ENCODE assay signal across 20 cellular contexts in genomic region chr10:35268791-35269257, GRCh38.
DNase-seq lines count a peak whose midpoint lies in the region; ATAC-seq and TF ChIP-seq lines count a peak whose summit lies in the region.
"Had no signal": no experiment of that assay in that cellular context is flagged by ENCODE, and none has a peak within 500 bp of the region (broad histone marks: within the 10 kb centered on the region; RNA-seq: fewer than 3 reads in every experiment).

No MANE protein-coding gene starts in this region.

- H3K14ac ChIP-seq in IMR-90 (replicated peaks; ENCODE audit: low read depth, low read length) (no peak overlapping the region), mesenchymal stem cell (ENCODE audit: low read length in 2 of 2) (no peak overlapping the region)

- H3K4ac ChIP-seq in IMR-90 (ENCODE audit: low read depth, low read length) (no peak overlapping the region), mesenchymal stem cell (ENCODE audit: low read depth in 1 of 2, low read length in 2 of 2) (no peak overlapping the region)

- TF ChIP-seq POLR2A in IMR-90 (IDR thresholded peaks at IDR 0.05; ENCODE audit: low read depth, low read length) = no peak

- H4K5ac ChIP-seq in IMR-90 (ENCODE audit: low read depth, low read length) = no peak overlapping the region

- H2BK15ac ChIP-seq in IMR-90 (ENCODE audit: low read depth, low read length) (no peak overlapping the region), mesenchymal stem cell (ENCODE audit: low read depth, poor library complexity, severe bottlenecking) (no peak overlapping the region)

- H3K18ac ChIP-seq in IMR-90 (ENCODE audit: low read depth, low read length) = no peak overlapping the region
- peak overlapping the region; percentile 4 to 51 for H3K18ac ChIP-seq in mesenchymal stem cell (ENCODE audit: low read depth in 1 of 2, low read length in 2 of 2)

- DNase-seq in IMR-90 = no peak
- DNase-seq in adipocyte (ENCODE audit: low read depth) = peak; percentile 6
- DNase-seq in mesenchymal stem cell = no peak
- no peak for DNase-seq in activated CD8-positive, alpha-beta memory T cell treated with anti-CD3 and anti-CD28 coated beads for 24 hours
- DNase-seq in natural killer cell = no peak
- no peak for DNase-seq in activated CD4-positive, alpha-beta T cell treated with anti-CD3 and anti-CD28 coated beads, Interleukin-2, amount 10 ng/mL, durations not matched to agents 7 days and 5 days
- DNase-seq: activated CD8-positive, alpha-beta memory T cell treated with anti-CD3 and anti-CD28 coated beads, Interleukin-2, amount 50 U/mL, for 4 hours; CD4-positive, alpha-beta T cell; esophagus squamous epithelium; GDM1; H9; KG1; naive thymus-derived CD8-positive, alpha-beta T cell; NCI-H187; NCI-H774; SHP77 treated with DMSO at 0.1 percent for 48 hours; stimulated activated CD8-positive, alpha-beta memory T cell treated with anti-CD3 and anti-CD28 coated beads, Interleukin-4, amount 100 ng/mL, for 48 hours had no signal

- no peak overlapping the region for H3K4me3 Mint-ChIP-seq in natural killer cell
- no peak overlapping the region for H3K4me3 Mint-ChIP-seq in activated CD4-positive, alpha-beta T cell treated with anti-CD3 and anti-CD28 coated beads, Interleukin-2, amount 10 ng/mL, durations not matched to agents 7 days and 5 days
- H3K4me3 Mint-ChIP-seq: CD4-positive, alpha-beta T cell; naive thymus-derived CD8-positive, alpha-beta T cell had no signal

- peaks cover 0 to 2% of the 10 kb centered on the region in 2 donors for H3K9me3 Mint-ChIP-seq in natural killer cell
- H3K9me3 Mint-ChIP-seq in activated CD4-positive, alpha-beta T cell treated with anti-CD3 and anti-CD28 coated beads, Interleukin-2, amount 10 ng/mL, durations not matched to agents 7 days and 5 days = peaks cover 3% of the 10 kb centered on the region
- H3K9me3 Mint-ChIP-seq: CD4-positive, alpha-beta T cell had no signal

- CTCF ChIA-PET in IMR-90 (lab: Yijun Ruan, JAX) = no interaction called here
- CTCF ChIA-PET in activated CD4-positive, alpha-beta T cell treated with anti-CD3 and anti-CD28 coated beads, Interleukin-2, amount 10 ng/mL, durations not matched to agents 7 days and 5 days (lab: Charles Lee) = no interaction called here

- H3K9me1 ChIP-seq in IMR-90 (ENCODE audit: insufficient read depth, low read length) = no peaks in the 10 kb centered on the region

- peaks cover 51% of the 10 kb centered on the region for H3K4me1 ChIP-seq in BLaER1
- H3K4me1 ChIP-seq in IMR-90 (ENCODE audit: control insufficient read depth, insufficient read depth, low read length) = peaks cover 6% of the 10 kb centered on the region
- H3K4me1 ChIP-seq in adipocyte (ENCODE audit: control insufficient read depth, insufficient read depth, low read length) = peaks cover 33% of the 10 kb centered on the region
- peaks cover 26% of the 10 kb centered on the region for H3K4me1 ChIP-seq in mesenchymal stem cell (ENCODE audit: control insufficient read depth, insufficient read depth, low read depth, low read length)
- H3K4me1 ChIP-seq: esophagus squamous epithelium, parathyroid adenoma had no signal

- H3K4me3 ChIP-seq in BLaER1 = 0 out of 2 replicates have a peak overlapping the region, but pooled peaks have one; percentile 9
- no peak overlapping the region for H3K4me3 ChIP-seq in IMR-90 (ENCODE audit: insufficient read depth, low read depth, low read length)
- H3K4me3 ChIP-seq in adipocyte (ENCODE audit: low read length) = no peak overlapping the region
- no peak overlapping the region for H3K4me3 ChIP-seq in mesenchymal stem cell (ENCODE audit: insufficient read depth in 1 of 2, low read depth in 1 of 2, low read length in 2 of 2)
- H3K4me3 ChIP-seq: esophagus squamous epithelium had no signal

- H3K79me1 ChIP-seq in IMR-90 (ENCODE audit: low read depth in 1 of 2, low read length in 2 of 2) = no peaks in the 10 kb centered on the region
- no peaks in the 10 kb centered on the region for H3K79me1 ChIP-seq in mesenchymal stem cell (replicated peaks; ENCODE audit: low read length, poor library complexity, severe bottlenecking)

- H4K20me1 ChIP-seq in BLaER1 (no peaks in the 10 kb centered on the region), IMR-90 (ENCODE audit: insufficient read depth, low read length) (no peaks in the 10 kb centered on the region)

- no peak overlapping the region for H4K91ac ChIP-seq in IMR-90 (ENCODE audit: insufficient read depth, low read depth, low read length)
- H4K91ac ChIP-seq in mesenchymal stem cell (ENCODE audit: low read length) = peak overlapping the region; percentile 23

- intact Hi-C loops in IMR-90 (cut with micrococcal nuclease) = no loop called here
- intact Hi-C loops in natural killer cell (cut with micrococcal nuclease) = no loop called here

- BruUV-seq in IMR-90 (replicated peaks; lab: Mats Ljungman, UMichigan) = no TSS peak

- H3K36me3 ChIP-seq in BLaER1 (no peaks in the 10 kb centered on the region), IMR-90 (ENCODE audit: control insufficient read depth, insufficient read depth, low read length) (no peaks in the 10 kb centered on the region), adipocyte (ENCODE audit: control insufficient read depth, insufficient read depth, low read length, severe bottlenecking) (no peaks in the 10 kb centered on the region), mesenchymal stem cell (ENCODE audit: control insufficient read depth in 1 of 2, insufficient read depth in 2 of 2, low read depth in 1 of 2, low read length in 2 of 2) (no peaks in the 10 kb centered on the region)
- H3K36me3 ChIP-seq: esophagus squamous epithelium had no signal

- peak overlapping the region; percentile 49; the same call in 1 of the 2 replicates for H3K9ac ChIP-seq in BLaER1
- no peak overlapping the region for H3K9ac ChIP-seq in IMR-90 (ENCODE audit: low read depth, low read length)
- no peak overlapping the region for H3K9ac ChIP-seq in adipocyte (ENCODE audit: low read length)
- H3K9ac ChIP-seq in mesenchymal stem cell (ENCODE audit: low read length) = no peak overlapping the region
- H3K9ac ChIP-seq: parathyroid adenoma had no signal

- no peak overlapping the region for H3K56ac ChIP-seq in IMR-90 (ENCODE audit: extremely low read depth, insufficient read depth, low read length)

- H2BK120ac ChIP-seq in IMR-90 (ENCODE audit: low read depth, low read length) (no peak overlapping the region), mesenchymal stem cell (ENCODE audit: low read depth, low read length) (no peak overlapping the region)

- H3K27me3 ChIP-seq in BLaER1 (no peaks in the 10 kb centered on the region), IMR-90 (ENCODE audit: control insufficient read depth, insufficient read depth, low read length) (no peaks in the 10 kb centered on the region), adipocyte (replicated peaks; ENCODE audit: control insufficient read depth, insufficient read depth, low read length) (no peaks in the 10 kb centered on the region), mesenchymal stem cell (ENCODE audit: control insufficient read depth in 1 of 2, insufficient read depth in 1 of 2, low read length in 2 of 2) (no peaks in the 10 kb centered on the region)

- no CpG with 5 or more reads among the region's 4 CpGs for WGBS in IMR-90 (ENCODE audit: extremely low coverage in 2 of 2, insufficient read length in 1 of 2), 2 experiments
- 82% methylated on average over 4 of the region's 4 CpGs for WGBS in mesenchymal stem cell

- H3K23ac ChIP-seq in IMR-90 (ENCODE audit: low read depth, low read length) (no peak overlapping the region), mesenchymal stem cell (ENCODE audit: low read length in 2 of 2) (no peak overlapping the region)

- H3K4me1 Mint-ChIP-seq in natural killer cell = no peaks in the 10 kb centered on the region
- peaks cover 8% of the 10 kb centered on the region for H3K4me1 Mint-ChIP-seq in activated CD4-positive, alpha-beta T cell treated with anti-CD3 and anti-CD28 coated beads, Interleukin-2, amount 10 ng/mL, durations not matched to agents 7 days and 5 days

- no peak for TF ChIP-seq RAD21 in IMR-90 (IDR thresholded peaks at IDR 0.05; ENCODE audit: low read length)

- TF ChIP-seq CTCF in IMR-90 (conservative IDR thresholded peaks at IDR 0.05; ENCODE audit: low read depth, low read length) (no peak), natural killer cell (IDR thresholded peaks at IDR 0.05) (no peak)

- H3K9me3 ChIP-seq in BLaER1 (peaks cover 29% of the 10 kb centered on the region), IMR-90 (ENCODE audit: control insufficient read depth, insufficient read depth, low read length) (no peaks in the 10 kb centered on the region), adipocyte (ENCODE audit: control insufficient read depth, low read length) (no peaks in the 10 kb centered on the region), mesenchymal stem cell (ENCODE audit: control insufficient read depth, low read length) (no peaks in the 10 kb centered on the region)
- H3K9me3 ChIP-seq: esophagus squamous epithelium had no signal

- no peak overlapping the region for H2BK20ac ChIP-seq in IMR-90 (ENCODE audit: low read depth, low read length)

- ATAC-seq in IMR-90 (ENCODE audit: low read depth) (no peak), natural killer cell (no peak), HG02678 (IDR thresholded peaks at IDR 0.05; ENCODE audit: unreplicated experiment) (no peak)
- ATAC-seq: naive thymus-derived CD8-positive, alpha-beta T cell had no signal

- H3K27ac Mint-ChIP-seq in natural killer cell = no peak overlapping the region
- H3K27ac Mint-ChIP-seq in activated CD4-positive, alpha-beta T cell treated with anti-CD3 and anti-CD28 coated beads, Interleukin-2, amount 10 ng/mL, durations not matched to agents 7 days and 5 days = no peak overlapping the region
- H3K27ac Mint-ChIP-seq: CD4-positive, alpha-beta T cell; H9 had no signal

- H2AK5ac ChIP-seq in IMR-90 (ENCODE audit: low read depth, low read length) = no peak overlapping the region
- H2AK5ac ChIP-seq in mesenchymal stem cell (ENCODE audit: low read length, severe bottlenecking) = no peak overlapping the region

- H3K27ac ChIP-seq in BLaER1 (peak overlapping the region; percentile 87), IMR-90 (ENCODE audit: insufficient read depth, low read length) (no peak overlapping the region), mesenchymal stem cell (ENCODE audit: low read length, poor library complexity, severe bottlenecking) (peak overlapping the region; percentile 11)
- H3K27ac ChIP-seq: esophagus squamous epithelium, parathyroid adenoma had no signal

- H2AFZ ChIP-seq in IMR-90 (replicated peaks; ENCODE audit: low read length, poor library complexity) (peak overlapping the region; percentile 8), mesenchymal stem cell (ENCODE audit: low read depth, low read length) (no peak overlapping the region)
- H2AFZ ChIP-seq: parathyroid adenoma had no signal

- H3K27me3 Mint-ChIP-seq in natural killer cell (ENCODE audit: low read depth in 2 of 2) = peaks cover 0 to 9% of the 10 kb centered on the region in 2 donors
- H3K27me3 Mint-ChIP-seq in activated CD4-positive, alpha-beta T cell treated with anti-CD3 and anti-CD28 coated beads, Interleukin-2, amount 10 ng/mL, durations not matched to agents 7 days and 5 days = no peaks in the 10 kb centered on the region

- POLR2A ChIA-PET in IMR-90 (lab: Charles Lee; ENCODE audit: unreplicated experiment) = no interaction called here
- POLR2A ChIA-PET in activated CD4-positive, alpha-beta T cell treated with anti-CD3 and anti-CD28 coated beads, Interleukin-2, amount 10 ng/mL, durations not matched to agents 7 days and 5 days (lab: Charles Lee) = no interaction called here

- in situ Hi-C loops in IMR-90 (cut with MboI; ENCODE audit: low sequenced_read_pairs) = no loop called here

- H2BK12ac ChIP-seq in mesenchymal stem cell (ENCODE audit: low read length in 2 of 2) = peak overlapping the region in 1 of 2 experiments; percentile 19

- dilution Hi-C loops in IMR-90 (cut with HindIII; ENCODE audit: low sequenced_read_pairs, unreplicated experiment) = no loop called here

- H3K4me2 ChIP-seq in BLaER1 (peak overlapping the region; percentile 69), IMR-90 (ENCODE audit: low read depth, low read length) (no peak overlapping the region), mesenchymal stem cell (ENCODE audit: low read length, poor library complexity, severe bottlenecking) (no peak overlapping the region)

- H3K36me3 Mint-ChIP-seq in natural killer cell = no peaks in the 10 kb centered on the region
- H3K36me3 Mint-ChIP-seq in activated CD4-positive, alpha-beta T cell treated with anti-CD3 and anti-CD28 coated beads, Interleukin-2, amount 10 ng/mL, durations not matched to agents 7 days and 5 days (ENCODE audit: low read depth) = no peaks in the 10 kb centered on the region
- H3K36me3 Mint-ChIP-seq: naive thymus-derived CD8-positive, alpha-beta T cell had no signal

- H4K8ac ChIP-seq in IMR-90 (ENCODE audit: low read depth in 2 of 2, low read length in 2 of 2) (no peak overlapping the region), mesenchymal stem cell (ENCODE audit: low read length) (no peak overlapping the region)

- H2BK5ac ChIP-seq in IMR-90 (ENCODE audit: low read depth, low read length, poor library complexity, severe bottlenecking) = no peak overlapping the region
- H2BK5ac ChIP-seq in mesenchymal stem cell (ENCODE audit: low read depth, low read length, poor library complexity, severe bottlenecking) = no peak overlapping the region

- H2AK9ac ChIP-seq in IMR-90 (replicated peaks; ENCODE audit: low read depth, low read length, poor library complexity) = no peak overlapping the region
